Comparison of ENCODE assay signal across 19 cellular contexts in genomic region chr6:45644720-45645119, GRCh38.
DNase-seq lines count a peak whose midpoint lies in the region; ATAC-seq and TF ChIP-seq lines count a peak whose summit lies in the region.
"Had no signal": no experiment of that assay in that cellular context is flagged by ENCODE, and none has a peak within 500 bp of the region (broad histone marks: within the 10 kb centered on the region; RNA-seq: fewer than 3 reads in every experiment).

No MANE protein-coding gene starts in this region.

- no peak for TF ChIP-seq CTCF in omental fat pad (IDR thresholded peaks at IDR 0.05)

- ATAC-seq in HG02798 (IDR thresholded peaks at IDR 0.05; ENCODE audit: poor library complexity, unreplicated experiment): peak; percentile 10
- ATAC-seq in omental fat pad (ENCODE audit: low FRiP score): no peak
- ATAC-seq: Panc1 had no signal

- peak; percentile 58 for DNase-seq in ELF-1 (ENCODE audit: low read depth, low spot score)
- peak; percentile 41 for DNase-seq in RPMI8226
- peak; percentile 53 for DNase-seq in islet precursor cell
- no peak for DNase-seq in omental fat pad (ENCODE audit: low spot score)
- DNase-seq in NCI-H82 treated with DMSO at 0.1 percent for 48 hours (lab: John Stamatoyannopoulos, UW; ENCODE audit: unreplicated experiment): no peak
- no peak for DNase-seq in NCI-H1048 (lab: John Stamatoyannopoulos, UW)
- DNase-seq: ACHN; AML-193; CD4-positive, alpha-beta T cell; EL; HCEC 1CT; Karpas-422; NCI-H1105 treated with DMSO at 0.1 percent for 48 hours; NCI-H187; NCI-H446; NCI-H774; Right ventricle myocardium superior had no signal

Comparison
In these comparisons a context has a peak if more than half of its experiments do, and no peak if none do; other contexts are left out.
1. DNase-seq: peak in ELF-1 (single experiment), RPMI8226 (single experiment) and islet precursor cell (single experiment); none in omental fat pad (single experiment), NCI-H82 treated with DMSO at 0.1 percent for 48 hours (single experiment) and NCI-H1048 (single experiment).